ENCODE assay signal across 1 cellular context in genomic region chr4:25075129-25075528, GRCh38.
TF ChIP-seq lines count a peak whose summit lies in the region.

No MANE protein-coding gene starts in this region.

TF ChIP-seq in K562, 482 proteins besides CTCF, POLR2A, EP300 and RAD21 (continued from another document):
- TF ChIP-seq DLX4 (CRISPR knock-in tag; IDR thresholded peaks at IDR 0.05) (no peak), POLR2B (IDR thresholded peaks at IDR 0.05; ENCODE audit: low read depth, partially characterized antibody) (no peak), KAT7 (CRISPR knock-in tag; IDR thresholded peaks at IDR 0.05; ENCODE audit: borderline replicate concordance) (no peak), NFIC (IDR thresholded peaks at IDR 0.05) (no peak), KAT8 (IDR thresholded peaks at IDR 0.05; ENCODE audit: low read depth) (no peak), CEBPG (CRISPR knock-in tag; IDR thresholded peaks at IDR 0.05) (no peak), CEBPG (tag; conservative IDR thresholded peaks at IDR 0.05 in 1 of 2, IDR thresholded peaks at IDR 0.05 in 1 of 2) (no peak), TCF3 (CRISPR knock-in tag; IDR thresholded peaks at IDR 0.05) (no peak), NBN (IDR thresholded peaks at IDR 0.05; ENCODE audit: low read depth) (no peak)
- TF ChIP-seq, protein P1, sequence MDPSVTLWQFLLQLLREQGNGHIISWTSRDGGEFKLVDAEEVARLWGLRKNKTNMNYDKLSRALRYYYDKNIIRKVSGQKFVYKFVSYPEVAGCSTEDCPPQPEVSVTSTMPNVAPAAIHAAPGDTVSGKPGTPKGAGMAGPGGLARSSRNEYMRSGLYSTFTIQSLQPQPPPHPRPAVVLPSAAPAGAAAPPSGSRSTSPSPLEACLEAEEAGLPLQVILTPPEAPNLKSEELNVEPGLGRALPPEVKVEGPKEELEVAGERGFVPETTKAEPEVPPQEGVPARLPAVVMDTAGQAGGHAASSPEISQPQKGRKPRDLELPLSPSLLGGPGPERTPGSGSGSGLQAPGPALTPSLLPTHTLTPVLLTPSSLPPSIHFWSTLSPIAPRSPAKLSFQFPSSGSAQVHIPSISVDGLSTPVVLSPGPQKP (CRISPR knock-in tag; IDR thresholded peaks at IDR 0.05) = no peak
